In the genomic region with DNA sequence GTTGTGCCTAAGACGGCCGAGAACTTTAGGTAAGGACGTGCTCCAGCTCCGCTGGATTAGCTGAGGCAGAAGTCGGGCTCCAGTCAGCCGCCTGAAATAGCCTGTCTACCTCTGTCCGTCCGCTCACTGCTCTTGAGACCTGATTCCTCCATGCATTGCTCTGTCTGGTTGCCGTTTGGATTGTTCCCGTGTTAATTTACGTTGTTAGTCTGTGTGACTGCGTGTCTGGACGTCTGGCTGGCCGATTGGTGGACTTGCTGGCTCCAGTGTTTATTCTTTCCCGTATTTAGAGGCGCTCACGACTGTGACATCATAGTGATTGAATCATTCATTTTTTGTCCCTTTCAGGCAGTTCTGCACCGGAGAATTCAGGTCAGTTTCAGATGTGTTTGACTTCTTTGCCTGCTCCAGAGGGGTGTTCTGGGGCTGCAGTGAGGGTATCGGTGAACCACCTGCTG, we compare ENCODE assay signal across 8 cellular contexts. TPM values are rescaled to one million over a fixed set of nuclear protein-coding genes. Genes with fewer than 3 reads are reported as not detected.
DNase-seq lines count a peak whose midpoint lies in the region; ATAC-seq and TF ChIP-seq lines count a peak whose summit lies in the region.

No MANE protein-coding gene starts in this region.

- peak overlapping the region; percentile 65 for H3K27ac Mint-ChIP-seq in glutamatergic neuron (ENCODE audit: unreplicated experiment)

- H3K9me3 Mint-ChIP-seq in glutamatergic neuron (ENCODE audit: unreplicated experiment) = peaks cover 2% of the 10 kb centered on the region

- DNase-seq in A172 (ENCODE audit: low spot score) = peak; percentile 12
- DNase-seq in T1000 (lab: John Stamatoyannopoulos, UW) = peak; percentile 10
- no peak for DNase-seq in glutamatergic neuron
- no peak for DNase-seq in skeletal muscle cell (ENCODE audit: low read depth)
- no peak for DNase-seq in NCI-H2107 (lab: John Stamatoyannopoulos, UW)

- no peaks in the 10 kb centered on the region for H3K27me3 Mint-ChIP-seq in glutamatergic neuron (ENCODE audit: unreplicated experiment)

- H3K36me3 Mint-ChIP-seq in glutamatergic neuron (ENCODE audit: unreplicated experiment) = no peaks in the 10 kb centered on the region

- H3K4me1 Mint-ChIP-seq in glutamatergic neuron (ENCODE audit: low read depth, unreplicated experiment) = peaks cover 8% of the 10 kb centered on the region

- peak overlapping the region; percentile 93 for H3K4me3 ChIP-seq in skeletal muscle cell (ENCODE audit: low read depth, low read length)

- no peak for TF ChIP-seq CTCF in glutamatergic neuron (IDR thresholded peaks at IDR 0.05; ENCODE audit: partially characterized antibody, unreplicated experiment)

- ATAC-seq in GM21447 (IDR thresholded peaks at IDR 0.05; ENCODE audit: unreplicated experiment) (peak; percentile 6), HG02970 (IDR thresholded peaks at IDR 0.05; ENCODE audit: low FRiP score, unreplicated experiment) (no peak), GM19452 (IDR thresholded peaks at IDR 0.05; ENCODE audit: unreplicated experiment) (no peak)

- peak overlapping the region; percentile 96 for H3K4me3 Mint-ChIP-seq in glutamatergic neuron (ENCODE audit: unreplicated experiment)

RNA-seq across cellular contexts. Expression of gene PPIH, which starts 0.7 kb away (rescaled TPM):
- 74.9 and 114 TPM in 2 replicates for total RNA-seq in A172 (2014; rRNA removed; shearing (Covaris generic))
- 22.6 TPM for total RNA-seq in glutamatergic neuron (ENCODE audit: unreplicated experiment)

RNA-seq across cellular contexts. Expression of gene YBX1, which starts 23.3 kb away (rescaled TPM):
- total RNA-seq in A172 (2014; rRNA removed; shearing (Covaris generic)) = 744 and 821 TPM in 2 replicates
- 531 TPM for total RNA-seq in glutamatergic neuron (ENCODE audit: unreplicated experiment)

Comparison
In these comparisons a context has a peak if more than half of its experiments do, and no peak if none do; other contexts are left out.
1. DNase-seq: peak in A172 (single experiment) and T1000 (single experiment); none in glutamatergic neuron (single experiment), skeletal muscle cell (single experiment) and NCI-H2107 (single experiment).